In genomic region chr22:21580623-21581007, GRCh38 we compare ENCODE assay signal across 3 cellular contexts. TPM values are rescaled to one million over a fixed set of nuclear protein-coding genes. Genes with fewer than 3 reads are reported as not detected.
"Had no signal": no experiment of that assay in that cellular context is flagged by ENCODE, and none has a peak within 500 bp of the region (broad histone marks: within the 10 kb centered on the region; RNA-seq: fewer than 3 reads in every experiment).

No MANE protein-coding gene starts in this region.

RNA-seq across cellular contexts. Expression of gene RIMBP3C, which starts 29.4 kb away (rescaled TPM):
- polyA plus RNA-seq: GM23248, HepG2 had no signal

RNA-seq across cellular contexts. Expression of gene CCDC116, which starts 51.9 kb away (rescaled TPM):
- total RNA-seq: HT1080 had no signal
